ENCODE assay signal across 2 cellular contexts in the genomic region with DNA sequence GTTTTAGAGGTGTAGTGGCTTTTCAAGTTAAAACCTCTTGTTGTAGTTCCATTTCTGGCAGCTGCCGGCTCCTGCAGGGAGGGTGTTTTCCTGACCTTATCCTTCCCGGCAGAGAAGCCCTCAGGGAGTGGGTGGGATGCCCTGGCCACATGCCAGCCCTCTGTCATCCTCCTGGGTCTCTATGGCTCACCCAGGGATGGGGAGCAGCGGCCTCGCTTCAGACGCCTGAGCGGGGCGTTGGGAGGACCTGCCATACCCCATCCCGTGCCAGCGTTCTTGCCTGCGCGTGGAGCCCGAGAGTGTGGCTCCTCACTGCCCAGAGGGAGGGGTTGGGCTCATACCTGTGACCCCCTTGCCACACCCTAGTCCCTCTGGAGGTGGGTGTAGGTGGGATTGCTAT.
A peak's percentile ranks its signal among the peaks of the same experiment; 100 is the strongest.
TF ChIP-seq lines count a peak whose summit lies in the region.

No MANE protein-coding gene starts in this region.

TF ChIP-seq in IMR-90, 13 proteins besides CTCF, POLR2A, EP300 and RAD21:
- no peak for TF ChIP-seq RFX5 (IDR thresholded peaks at IDR 0.05; ENCODE audit: low read depth, low read length)
- TF ChIP-seq, protein P1, sequence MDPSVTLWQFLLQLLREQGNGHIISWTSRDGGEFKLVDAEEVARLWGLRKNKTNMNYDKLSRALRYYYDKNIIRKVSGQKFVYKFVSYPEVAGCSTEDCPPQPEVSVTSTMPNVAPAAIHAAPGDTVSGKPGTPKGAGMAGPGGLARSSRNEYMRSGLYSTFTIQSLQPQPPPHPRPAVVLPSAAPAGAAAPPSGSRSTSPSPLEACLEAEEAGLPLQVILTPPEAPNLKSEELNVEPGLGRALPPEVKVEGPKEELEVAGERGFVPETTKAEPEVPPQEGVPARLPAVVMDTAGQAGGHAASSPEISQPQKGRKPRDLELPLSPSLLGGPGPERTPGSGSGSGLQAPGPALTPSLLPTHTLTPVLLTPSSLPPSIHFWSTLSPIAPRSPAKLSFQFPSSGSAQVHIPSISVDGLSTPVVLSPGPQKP (IDR thresholded peaks at IDR 0.05; ENCODE audit: borderline replicate concordance, low read depth, low read length), result no peak
- no peak for TF ChIP-seq CHD1 (IDR thresholded peaks at IDR 0.05; ENCODE audit: low read depth, low read length)
- no peak for TF ChIP-seq CEBPB (IDR thresholded peaks at IDR 0.05; ENCODE audit: low read depth, low read length)
- no peak for TF ChIP-seq BHLHE40 (IDR thresholded peaks at IDR 0.05; ENCODE audit: low read depth, low read length)
- no peak for TF ChIP-seq USF2 (IDR thresholded peaks at IDR 0.05; ENCODE audit: low read depth, low read length)
- no peak for TF ChIP-seq MAFK (IDR thresholded peaks at IDR 0.05; ENCODE audit: low read depth, low read length)
- no peak for TF ChIP-seq FOS (IDR thresholded peaks at IDR 0.05; ENCODE audit: low read depth, low read length)
- TF ChIP-seq RCOR1 (IDR thresholded peaks at IDR 0.05; ENCODE audit: insufficient replicate concordance, low read length), result no peak
- no peak for TF ChIP-seq SMC3 (IDR thresholded peaks at IDR 0.05; ENCODE audit: low read depth, low read length)
- TF ChIP-seq NFE2L2 (IDR thresholded peaks at IDR 0.05; ENCODE audit: low read depth, low read length), result no peak
- TF ChIP-seq MXI1 (IDR thresholded peaks at IDR 0.05; ENCODE audit: borderline replicate concordance, low read depth, low read length), result no peak
- no peak for TF ChIP-seq MAZ (IDR thresholded peaks at IDR 0.05; ENCODE audit: borderline replicate concordance, low read depth, low read length)

TF ChIP-seq in K562, 482 proteins besides CTCF, POLR2A, EP300 and RAD21:
- TF ChIP-seq E2F1 (CRISPR knock-in tag; IDR thresholded peaks at IDR 0.05) (no peak), NFIC (IDR thresholded peaks at IDR 0.05) (peak; percentile 50), ZBTB49 (CRISPR knock-in tag; IDR thresholded peaks at IDR 0.05; ENCODE audit: borderline replicate concordance) (no peak), HDAC8 (tag; IDR thresholded peaks at IDR 0.05) (0 out of 2 replicates have a peak, but pooled peaks have one; percentile 6), HMG20B (CRISPR knock-in tag; IDR thresholded peaks at IDR 0.05) (no peak), ETS2 (tag; IDR thresholded peaks at IDR 0.05; ENCODE audit: borderline replicate concordance, poor library complexity, severe bottlenecking) (no peak), ZBED1 (IDR thresholded peaks at IDR 0.05) (no peak), ZNF592 (IDR thresholded peaks at IDR 0.05) (no peak)
- TF ChIP-seq, protein P2, sequence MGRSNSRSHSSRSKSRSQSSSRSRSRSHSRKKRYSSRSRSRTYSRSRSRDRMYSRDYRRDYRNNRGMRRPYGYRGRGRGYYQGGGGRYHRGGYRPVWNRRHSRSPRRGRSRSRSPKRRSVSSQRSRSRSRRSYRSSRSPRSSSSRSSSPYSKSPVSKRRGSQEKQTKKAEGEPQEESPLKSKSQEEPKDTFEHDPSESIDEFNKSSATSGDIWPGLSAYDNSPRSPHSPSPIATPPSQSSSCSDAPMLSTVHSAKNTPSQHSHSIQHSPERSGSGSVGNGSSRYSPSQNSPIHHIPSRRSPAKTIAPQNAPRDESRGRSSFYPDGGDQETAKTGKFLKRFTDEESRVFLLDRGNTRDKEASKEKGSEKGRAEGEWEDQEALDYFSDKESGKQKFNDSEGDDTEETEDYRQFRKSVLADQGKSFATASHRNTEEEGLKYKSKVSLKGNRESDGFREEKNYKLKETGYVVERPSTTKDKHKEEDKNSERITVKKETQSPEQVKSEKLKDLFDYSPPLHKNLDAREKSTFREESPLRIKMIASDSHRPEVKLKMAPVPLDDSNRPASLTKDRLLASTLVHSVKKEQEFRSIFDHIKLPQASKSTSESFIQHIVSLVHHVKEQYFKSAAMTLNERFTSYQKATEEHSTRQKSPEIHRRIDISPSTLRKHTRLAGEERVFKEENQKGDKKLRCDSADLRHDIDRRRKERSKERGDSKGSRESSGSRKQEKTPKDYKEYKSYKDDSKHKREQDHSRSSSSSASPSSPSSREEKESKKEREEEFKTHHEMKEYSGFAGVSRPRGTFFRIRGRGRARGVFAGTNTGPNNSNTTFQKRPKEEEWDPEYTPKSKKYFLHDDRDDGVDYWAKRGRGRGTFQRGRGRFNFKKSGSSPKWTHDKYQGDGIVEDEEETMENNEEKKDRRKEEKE (IDR thresholded peaks at IDR 0.05; ENCODE audit: borderline replicate concordance in 1 of 2, control insufficient read depth in 1 of 2, low read depth in 2 of 2, low read length in 1 of 2), result no peak
